In genomic region chr2:178193823-178194599, GRCh38 we compare ENCODE assay signal across 8 cellular contexts. TPM values are rescaled to one million over a fixed set of nuclear protein-coding genes. Genes with fewer than 3 reads are reported as not detected.
DNase-seq lines count a peak whose midpoint lies in the region; ATAC-seq and TF ChIP-seq lines count a peak whose summit lies in the region.

Gene OSBPL6 (plus strand): TSS chr2:178194512. CDS start chr2:178306185, 111,673 bp downstream.

- no peaks in the 10 kb centered on the region for H4K20me1 ChIP-seq in DOHH2 (ENCODE audit: control insufficient read depth, insufficient read depth, low read depth, low read length)

- DNase-seq in KBM-7 (peak; percentile 90), SJSA1 (ENCODE audit: low read depth in 1 of 2, low spot score in 2 of 2) (peak; percentile 70 to 83), Right ventricle myocardium inferior (ENCODE audit: missing footprints) (peak; percentile 91), osteocyte (ENCODE audit: extremely low spot score, unreplicated experiment) (peak; percentile 93), transverse colon (peak; percentile 82)

- H3K27me3 Mint-ChIP-seq in activated naive CD8-positive, alpha-beta T cell, result peaks cover 35% of the 10 kb centered on the region
- H3K27me3 Mint-ChIP-seq in osteocyte (ENCODE audit: unreplicated experiment), result peaks cover 8% of the 10 kb centered on the region

- H3K9me2 ChIP-seq in DOHH2 (replicated peaks; ENCODE audit: control insufficient read depth, low read length), result no peaks in the 10 kb centered on the region

- no peaks in the 10 kb centered on the region for H3K36me3 ChIP-seq in DOHH2 (ENCODE audit: control insufficient read depth, low read length)
- H3K36me3 ChIP-seq in SJSA1, result peaks cover 9% of the 10 kb centered on the region
- H3K36me3 ChIP-seq in transverse colon, result no peaks in the 10 kb centered on the region

- H3K4me1 ChIP-seq in DOHH2 (ENCODE audit: control insufficient read depth, low read length), result peaks cover 4% of the 10 kb centered on the region; the same call in 1 of the 2 replicates
- peaks cover 24% of the 10 kb centered on the region for H3K4me1 ChIP-seq in SJSA1 (replicated peaks)
- peaks cover 0 to 17% (median 9%) of the 10 kb centered on the region in 4 donors for H3K4me1 ChIP-seq in transverse colon

- H3K36me3 Mint-ChIP-seq in activated naive CD8-positive, alpha-beta T cell, result no peaks in the 10 kb centered on the region
- no peaks in the 10 kb centered on the region for H3K36me3 Mint-ChIP-seq in osteocyte (ENCODE audit: unreplicated experiment)

- H3K9me3 Mint-ChIP-seq in activated naive CD8-positive, alpha-beta T cell (ENCODE audit: low read depth), result no peaks in the 10 kb centered on the region
- no peaks in the 10 kb centered on the region for H3K9me3 Mint-ChIP-seq in osteocyte (ENCODE audit: unreplicated experiment)

- no peaks in the 10 kb centered on the region for H3K9me3 ChIP-seq in DOHH2 (ENCODE audit: control insufficient read depth, insufficient read depth, low read length)
- 0 out of 2 replicates have a peak, but pooled peaks cover 2% of the 10 kb centered on the region for H3K9me3 ChIP-seq in SJSA1 (replicated peaks)
- H3K9me3 ChIP-seq in transverse colon, result no peaks in the 10 kb centered on the region

- intact Hi-C loops in Right ventricle myocardium inferior (cut with DNase I), result loop anchor here (2.0 to 5.0 kb wide), 3 partner anchors 42 to 79 kb away; no protein-coding TSS in a partner anchor
- intact Hi-C loops in transverse colon (cut with DNase I; ENCODE audit: low total_unique reads), result no loop called here

- H3K27ac ChIP-seq in DOHH2 (ENCODE audit: low read depth, low read length) (no peak within 1 kb of the TSS), SJSA1 (peak within 1 kb of the TSS; percentile 17; the same call in 1 of the 2 replicates), transverse colon (peak within 1 kb of the TSS; percentile 84 to 92 (median 89))

- peak; percentile 49 for TF ChIP-seq POLR2A in transverse colon (IDR thresholded peaks at IDR 0.05)

- H3K4me3 ChIP-seq in DOHH2 (ENCODE audit: low read length), result peak within 1 kb of the TSS; percentile 72
- peak within 1 kb of the TSS; percentile 76 for H3K4me3 ChIP-seq in SJSA1
- peak within 1 kb of the TSS; percentile 62 to 93 (median 76) for H3K4me3 ChIP-seq in transverse colon

- H3K4me1 Mint-ChIP-seq in activated naive CD8-positive, alpha-beta T cell (ENCODE audit: low read depth), result peaks cover 11% of the 10 kb centered on the region
- peaks cover 15% of the 10 kb centered on the region for H3K4me1 Mint-ChIP-seq in osteocyte (ENCODE audit: unreplicated experiment)

- peak within 1 kb of the TSS; percentile 80 for H3K4me2 ChIP-seq in DOHH2 (ENCODE audit: low read length)

- TF ChIP-seq EP300 in transverse colon (IDR thresholded peaks at IDR 0.05; ENCODE audit: low read depth), result no peak

- ATAC-seq in GM21825 (IDR thresholded peaks at IDR 0.05; ENCODE audit: unreplicated experiment) (peak; percentile 92), Right ventricle myocardium inferior (peak; percentile 98)

- H3K27me3 ChIP-seq in DOHH2 (ENCODE audit: control insufficient read depth, low read length) (peaks cover 52% of the 10 kb centered on the region), SJSA1 (replicated peaks) (peaks cover 22% of the 10 kb centered on the region), transverse colon (peaks cover 46% of the 10 kb centered on the region)

- 2% methylated on average over 12 of the region's 90 CpGs; no CpG with 5 or more reads in 1 of the 2 donors for WGBS in transverse colon (ENCODE audit: low coverage in 1 of 2), 2 donors

- no peak within 1 kb of the TSS for H3K27ac Mint-ChIP-seq in activated naive CD8-positive, alpha-beta T cell
- peak within 1 kb of the TSS; percentile 86 for H3K27ac Mint-ChIP-seq in osteocyte (ENCODE audit: unreplicated experiment)

- H3K79me2 ChIP-seq in DOHH2 (ENCODE audit: control insufficient read depth, low read length), result no peaks in the 10 kb centered on the region

- TF ChIP-seq CTCF in DOHH2 (IDR thresholded peaks at IDR 0.05; ENCODE audit: low read depth, low read length, poor library complexity, severe bottlenecking) (no peak), osteocyte (IDR thresholded peaks at IDR 0.05) (peak; percentile 43), transverse colon (IDR thresholded peaks at IDR 0.05) (peak in 1 of 5 experiments; percentile 11)

- in situ Hi-C loops in KBM-7 (cut with MboI; ENCODE audit: low pct_unique_long_range_greater_than_20kb, low sequenced_read_pairs), result no loop called here
- in situ Hi-C loops in transverse colon (cut with MboI; ENCODE audit: low pct_ligation_motif_present in 1 of 4, low pct_unique_long_range_greater_than_20kb in 1 of 4, low sequenced_read_pairs in 3 of 4), result no loop called here

- no peaks in the 10 kb centered on the region for H3F3A ChIP-seq in DOHH2 (ENCODE audit: control insufficient read depth, insufficient read depth)

- H3K4me3 Mint-ChIP-seq in activated naive CD8-positive, alpha-beta T cell, result peak within 1 kb of the TSS; percentile 81
- peak within 1 kb of the TSS; percentile 86 for H3K4me3 Mint-ChIP-seq in osteocyte (ENCODE audit: unreplicated experiment)

RNA-seq across cellular contexts. Expression of gene OSBPL6, which starts in this region (rescaled TPM):
- total RNA-seq in SJSA1 (2014; rRNA removed; shearing (Covaris generic)), result 0.03 and 0.95 TPM in 2 replicates
- total RNA-seq in Right ventricle myocardium inferior (3.4 TPM), osteocyte (3.7 and 3.9 TPM in 2 replicates), transverse colon (1 to 10 TPM in 3 of 4 donors, under 1 TPM in 1; 0.95 to 4.0 (median 2.5) TPM)

Comparison
In these comparisons a context has a peak if more than half of its experiments do, and no peak if none do; other contexts are left out.
1. Peak in DNase-seq, H3K4me3 ChIP-seq and H3K27ac ChIP-seq in SJSA1; RNA of the gene not detected or under 1 TPM.